17 cellular contexts compared by ENCODE assay signal in the genomic region with DNA sequence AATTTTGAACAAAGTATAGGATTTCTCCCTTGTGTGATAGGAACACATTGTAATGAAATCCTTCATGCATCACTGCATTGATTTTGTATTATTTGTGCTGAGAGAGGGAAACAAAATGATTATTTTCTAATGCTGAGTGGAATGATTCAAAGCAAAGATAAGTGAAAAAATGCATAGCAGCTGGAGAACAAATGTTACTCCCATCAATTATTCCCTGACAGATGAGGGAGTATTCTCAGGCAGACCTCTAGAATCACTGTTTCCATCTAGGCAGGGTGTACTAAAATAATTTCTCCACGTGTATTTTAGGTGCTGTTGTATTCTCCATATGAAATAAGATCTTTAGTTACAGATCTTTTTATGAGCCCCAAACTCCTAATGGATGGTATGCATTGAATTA. TPM values are rescaled to one million over a fixed set of nuclear protein-coding genes. Genes with fewer than 3 reads are reported as not detected.
DNase-seq lines count a peak whose midpoint lies in the region; ATAC-seq, FAIRE-seq and TF ChIP-seq lines count a peak whose summit lies in the region.
"Had no signal": no experiment of that assay in that cellular context is flagged by ENCODE, and none has a peak within 500 bp of the region (broad histone marks: within the 10 kb centered on the region; RNA-seq: fewer than 3 reads in every experiment).

No MANE protein-coding gene starts in this region.

- H3K9me3 Mint-ChIP-seq in activated T-helper 2 cell treated with anti-CD3 and anti-CD28 coated beads, Interferon-gamma antibody, Interleukin-2, Interleukin-4, amounts not matched to agents 10 μg/mL and 5 μg/mL and 100 μg/mL, durations not matched to agents 14 hours and 24 hours and 36 hours = no peaks in the 10 kb centered on the region
- H3K9me3 Mint-ChIP-seq: activated CD4-positive, alpha-beta memory T cell treated with anti-CD3 and anti-CD28 coated beads, Interleukin-2, amount 10 ng/mL, durations not matched to agents 7 days and 5 days; activated T-cell treated with anti-CD3 and anti-CD28 coated beads, Interleukin-2, amount 50 U/mL, for 4 hours; stimulated activated effector memory CD8-positive, alpha-beta T cell treated with anti-CD3 and anti-CD28 coated beads, Interleukin-12 subunit alpha, Interleukin-12 subunit beta, amount 100 ng/mL, for 72 hours had no signal

- peak overlapping the region; percentile 69 for H3K4me2 ChIP-seq in hepatocyte

- DNase-seq in HEK293T (ENCODE audit: extremely low spot score) (no peak), SJSA1 (ENCODE audit: low read depth in 1 of 2, low spot score in 2 of 2) (no peak), hepatocyte (ENCODE audit: low spot score) (no peak), psoas muscle (no peak), HK-2 (ENCODE audit: unreplicated experiment) (no peak), D721Med (ENCODE audit: insufficient read length, low spot score) (no peak), COR-L47 (lab: John Stamatoyannopoulos, UW) (no peak)
- no peak for DNase-seq in activated T-helper 2 cell treated with anti-CD3 and anti-CD28 coated beads, Interferon-gamma antibody, Interleukin-2, Interleukin-4, amounts not matched to agents 10 μg/mL and 5 μg/mL and 100 μg/mL, durations not matched to agents 14 hours and 24 hours and 36 hours (ENCODE audit: low spot score)
- DNase-seq: activated CD4-positive, alpha-beta memory T cell treated with anti-CD3 and anti-CD28 coated beads, Interleukin-2, amount 10 ng/mL, durations not matched to agents 7 days and 5 days; activated T-cell treated with anti-CD3 and anti-CD28 coated beads, Interleukin-2, amount 50 U/mL, for 4 hours had no signal

- intact Hi-C loops in psoas muscle (cut with DNase I) = no loop called here
- intact Hi-C loops in activated T-helper 2 cell treated with anti-CD3 and anti-CD28 coated beads, Interferon-gamma antibody, Interleukin-2, Interleukin-4, amounts not matched to agents 10 μg/mL and 5 μg/mL and 100 μg/mL, durations not matched to agents 14 hours and 24 hours and 36 hours (cut with micrococcal nuclease) = no loop called here

- no peaks in the 10 kb centered on the region for H3K27me3 Mint-ChIP-seq in activated T-helper 2 cell treated with anti-CD3 and anti-CD28 coated beads, Interferon-gamma antibody, Interleukin-2, Interleukin-4, amounts not matched to agents 10 μg/mL and 5 μg/mL and 100 μg/mL, durations not matched to agents 14 hours and 24 hours and 36 hours (ENCODE audit: low read depth)
- H3K27me3 Mint-ChIP-seq: activated CD4-positive, alpha-beta memory T cell treated with anti-CD3 and anti-CD28 coated beads, Interleukin-2, amount 10 ng/mL, durations not matched to agents 7 days and 5 days; activated naive CD8-positive, alpha-beta T cell had no signal

- POLR2A ChIA-PET in HEK293T (lab: Yijun Ruan, JAX) = no interaction called here

- no peaks in the 10 kb centered on the region for H3K9me3 ChIP-seq in SJSA1 (replicated peaks)
- no peaks in the 10 kb centered on the region for H3K9me3 ChIP-seq in hepatocyte (ENCODE audit: low read depth)
- no peaks in the 10 kb centered on the region for H3K9me3 ChIP-seq in psoas muscle

- H3K4me3 Mint-ChIP-seq in activated T-helper 2 cell treated with anti-CD3 and anti-CD28 coated beads, Interferon-gamma antibody, Interleukin-2, Interleukin-4, amounts not matched to agents 10 μg/mL and 5 μg/mL and 100 μg/mL, durations not matched to agents 14 hours and 24 hours and 36 hours (ENCODE audit: low read depth) = no peak overlapping the region
- H3K4me3 Mint-ChIP-seq: activated CD4-positive, alpha-beta memory T cell treated with anti-CD3 and anti-CD28 coated beads, Interleukin-2, amount 10 ng/mL, durations not matched to agents 7 days and 5 days; activated naive CD8-positive, alpha-beta T cell; activated T-cell treated with anti-CD3 and anti-CD28 coated beads, Interleukin-2, amount 50 U/mL, for 4 hours; IgD-negative memory B cell; stimulated activated effector memory CD8-positive, alpha-beta T cell treated with anti-CD3 and anti-CD28 coated beads, Interleukin-12 subunit alpha, Interleukin-12 subunit beta, amount 100 ng/mL, for 72 hours had no signal

- 30% methylated on average over 1 of the region's 1 CpG for WGBS in hepatocyte (ENCODE audit: low lambda C conversion rate, missing lambda C conversion rate)
- 3 to 5% (median 4%) methylated on average over 1 of the region's 1 CpG for WGBS in psoas muscle, 3 donors

- no peaks in the 10 kb centered on the region for H3K9me2 ChIP-seq in hepatocyte (replicated peaks; ENCODE audit: insufficient read depth)

- TF ChIP-seq CTCF in hepatocyte (IDR thresholded peaks at IDR 0.05; ENCODE audit: poor library complexity) (no peak), psoas muscle (IDR thresholded peaks at IDR 0.05) (no peak), D721Med (IDR thresholded peaks at IDR 0.05; ENCODE audit: insufficient read depth, missing control alignments) (no peak)

- no peaks in the 10 kb centered on the region for H3K4me1 Mint-ChIP-seq in activated T-helper 2 cell treated with anti-CD3 and anti-CD28 coated beads, Interferon-gamma antibody, Interleukin-2, Interleukin-4, amounts not matched to agents 10 μg/mL and 5 μg/mL and 100 μg/mL, durations not matched to agents 14 hours and 24 hours and 36 hours (ENCODE audit: low read depth)
- H3K4me1 Mint-ChIP-seq: activated CD4-positive, alpha-beta memory T cell treated with anti-CD3 and anti-CD28 coated beads, Interleukin-2, amount 10 ng/mL, durations not matched to agents 7 days and 5 days; stimulated activated effector memory CD8-positive, alpha-beta T cell treated with anti-CD3 and anti-CD28 coated beads, Interleukin-12 subunit alpha, Interleukin-12 subunit beta, amount 100 ng/mL, for 72 hours had no signal

- H3K27ac ChIP-seq in SJSA1 (peak overlapping the region; percentile 73), hepatocyte (no peak overlapping the region), psoas muscle (peak overlapping the region; percentile 54)
- H3K27ac ChIP-seq: VCaP had no signal

- FAIRE-seq in D721Med (lab: Jason Lieb, UNC) = no peak
- FAIRE-seq: frontal cortex had no signal

- CTCF ChIA-PET in HEK293T (lab: Yijun Ruan, JAX) = no interaction called here

- H3K27ac Mint-ChIP-seq in activated T-helper 2 cell treated with anti-CD3 and anti-CD28 coated beads, Interferon-gamma antibody, Interleukin-2, Interleukin-4, amounts not matched to agents 10 μg/mL and 5 μg/mL and 100 μg/mL, durations not matched to agents 14 hours and 24 hours and 36 hours = no peak overlapping the region
- H3K27ac Mint-ChIP-seq: activated CD4-positive, alpha-beta memory T cell treated with anti-CD3 and anti-CD28 coated beads, Interleukin-2, amount 10 ng/mL, durations not matched to agents 7 days and 5 days; activated naive CD8-positive, alpha-beta T cell; IgD-negative memory B cell; stimulated activated effector memory CD8-positive, alpha-beta T cell treated with anti-CD3 and anti-CD28 coated beads, Interleukin-12 subunit alpha, Interleukin-12 subunit beta, amount 100 ng/mL, for 72 hours had no signal

- no peaks in the 10 kb centered on the region for H3K36me3 ChIP-seq in SJSA1
- no peaks in the 10 kb centered on the region for H3K36me3 ChIP-seq in hepatocyte (replicated peaks; ENCODE audit: insufficient read depth, low read depth)
- no peaks in the 10 kb centered on the region for H3K36me3 ChIP-seq in psoas muscle (ENCODE audit: insufficient read depth in 1 of 2, low read depth in 1 of 2)

- no peaks in the 10 kb centered on the region for H4K20me1 ChIP-seq in hepatocyte (ENCODE audit: insufficient read depth, poor library complexity, severe bottlenecking)

- peak overlapping the region; percentile 36 for H3K4me3 ChIP-seq in SJSA1
- H3K4me3 ChIP-seq in hepatocyte = no peak overlapping the region
- H3K4me3 ChIP-seq in psoas muscle = peak overlapping the region; percentile 54
- H3K4me3 ChIP-seq: lung had no signal

- peak in 1 of 4 donors; percentile 12 for ATAC-seq in psoas muscle
- ATAC-seq: activated T-cell treated with anti-CD3 and anti-CD28 coated beads, Interleukin-2, amount 50 U/mL, for 4 hours; stimulated activated effector memory CD8-positive, alpha-beta T cell treated with anti-CD3 and anti-CD28 coated beads, Interleukin-12 subunit alpha, Interleukin-12 subunit beta, amount 100 ng/mL, for 72 hours had no signal

- H3K36me3 Mint-ChIP-seq in activated T-helper 2 cell treated with anti-CD3 and anti-CD28 coated beads, Interferon-gamma antibody, Interleukin-2, Interleukin-4, amounts not matched to agents 10 μg/mL and 5 μg/mL and 100 μg/mL, durations not matched to agents 14 hours and 24 hours and 36 hours (ENCODE audit: low read depth) = no peaks in the 10 kb centered on the region
- H3K36me3 Mint-ChIP-seq: activated naive CD8-positive, alpha-beta T cell; IgD-negative memory B cell; stimulated activated effector memory CD8-positive, alpha-beta T cell treated with anti-CD3 and anti-CD28 coated beads, Interleukin-12 subunit alpha, Interleukin-12 subunit beta, amount 100 ng/mL, for 72 hours had no signal

- H3K4me1 ChIP-seq in SJSA1 (replicated peaks) (peaks cover 13% of the 10 kb centered on the region), hepatocyte (ENCODE audit: insufficient read depth) (no peaks in the 10 kb centered on the region), psoas muscle (peaks cover 52% of the 10 kb centered on the region)

- no peaks in the 10 kb centered on the region for H3K27me3 ChIP-seq in SJSA1 (replicated peaks)
- no peaks in the 10 kb centered on the region for H3K27me3 ChIP-seq in hepatocyte
- H3K27me3 ChIP-seq in psoas muscle (ENCODE audit: insufficient read depth in 3 of 3, low read length in 2 of 3) = no peaks in the 10 kb centered on the region
- H3K27me3 ChIP-seq: tibial nerve had no signal

- H3K79me2 ChIP-seq in hepatocyte = peaks cover 19% of the 10 kb centered on the region

- no peak overlapping the region for H2AFZ ChIP-seq in hepatocyte

TF ChIP-seq in HEK293T, 16 proteins besides CTCF, POLR2A, EP300 and RAD21 (continues in another document):
- TF ChIP-seq HDGF (IDR thresholded peaks at IDR 0.05; ENCODE audit: borderline replicate concordance) (no peak), CTBP1 (IDR thresholded peaks at IDR 0.05; ENCODE audit: borderline replicate concordance) (no peak)
- TF ChIP-seq, protein P1, sequence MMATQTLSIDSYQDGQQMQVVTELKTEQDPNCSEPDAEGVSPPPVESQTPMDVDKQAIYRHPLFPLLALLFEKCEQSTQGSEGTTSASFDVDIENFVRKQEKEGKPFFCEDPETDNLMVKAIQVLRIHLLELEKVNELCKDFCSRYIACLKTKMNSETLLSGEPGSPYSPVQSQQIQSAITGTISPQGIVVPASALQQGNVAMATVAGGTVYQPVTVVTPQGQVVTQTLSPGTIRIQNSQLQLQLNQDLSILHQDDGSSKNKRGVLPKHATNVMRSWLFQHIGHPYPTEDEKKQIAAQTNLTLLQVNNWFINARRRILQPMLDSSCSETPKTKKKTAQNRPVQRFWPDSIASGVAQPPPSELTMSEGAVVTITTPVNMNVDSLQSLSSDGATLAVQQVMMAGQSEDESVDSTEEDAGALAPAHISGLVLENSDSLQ (IDR thresholded peaks at IDR 0.05) = peak; percentile 74

RNA-seq across cellular contexts. Expression of a gene that starts 39.4 kb away (rescaled TPM):
- 14.8 and 16.8 TPM in 2 replicates for total RNA-seq in SJSA1 (2014; rRNA removed; shearing (Covaris generic))
- total RNA-seq in hepatocyte (18.4 and 167 TPM in 2 replicates), psoas muscle (10 to 100 TPM; 11.5 to 22.5 (median 15.5) TPM)
- polyA plus RNA-seq in hepatocyte (7.9 and 8.8 TPM in 2 replicates), psoas muscle (1 to 10 TPM; 2.3 to 7.6 (median 2.9) TPM)
- 2.2 and 3.1 TPM in 2 replicates for total RNA-seq in activated T-helper 2 cell treated with anti-CD3 and anti-CD28 coated beads, Interferon-gamma antibody, Interleukin-2, Interleukin-4, amounts not matched to agents 10 μg/mL and 5 μg/mL and 100 μg/mL, durations not matched to agents 14 hours and 24 hours and 36 hours
- polyA plus RNA-seq: IgD-negative memory B cell had no signal
